ENCODE assay signal across 22 cellular contexts in the genomic region with DNA sequence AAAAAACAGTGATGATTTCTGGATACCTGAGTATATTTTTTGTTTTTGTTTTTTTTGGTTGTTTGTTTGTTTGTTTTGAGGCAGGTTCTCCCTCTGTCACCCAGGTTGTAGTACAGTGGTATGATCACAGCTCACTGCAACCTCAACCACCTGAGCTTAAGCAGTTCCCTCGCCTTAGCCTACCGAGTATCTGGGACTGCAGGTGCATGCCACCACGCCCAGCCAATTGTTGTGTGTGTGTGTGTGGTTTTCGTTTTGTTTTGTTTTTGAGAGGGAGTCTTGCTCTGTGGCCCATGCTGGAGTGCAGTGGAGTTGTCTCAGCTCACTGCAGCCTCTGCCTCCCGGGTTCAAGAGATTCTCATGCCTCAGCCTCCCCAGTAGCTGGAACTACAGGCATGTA. TPM values are rescaled to one million over a fixed set of nuclear protein-coding genes. Genes with fewer than 3 reads are reported as not detected.
DNase-seq lines count a peak whose midpoint lies in the region; ATAC-seq and TF ChIP-seq lines count a peak whose summit lies in the region.
"Had no signal": no experiment of that assay in that cellular context is flagged by ENCODE, and none has a peak within 500 bp of the region (broad histone marks: within the 10 kb centered on the region; RNA-seq: fewer than 3 reads in every experiment).

No MANE protein-coding gene starts in this region.

- no peak for DNase-seq in natural killer cell
- DNase-seq in natural killer cell treated with Interleukin-12 subunit alpha and Interleukin-12 subunit beta and Interleukin-15 and Interleukin-18, amount 100 ng/mL, for 72 hours (ENCODE audit: low spot score), result no peak
- DNase-seq in epithelial cell of prostate (ENCODE audit: low read depth, low spot score), result no peak
- no peak for DNase-seq in caudate nucleus (lab: John Stamatoyannopoulos, UW)
- DNase-seq: activated gamma-delta T cell; anterior cingulate cortex; CD8-positive, alpha-beta memory T cell; kidney; naive B cell; NCI-H1048; NCI-H1930; NCI-H2227 treated with DMSO at 0.1 percent for 48 hours; NCI-H748 treated with DMSO at 0.1 percent for 48 hours; sigmoid colon had no signal

- peaks cover 9 to 25% of the 10 kb centered on the region in 2 donors for H3K4me1 Mint-ChIP-seq in natural killer cell
- peaks cover 13 to 15% of the 10 kb centered on the region in 2 donors for H3K4me1 Mint-ChIP-seq in natural killer cell treated with Interleukin-12 subunit alpha and Interleukin-12 subunit beta and Interleukin-15 and Interleukin-18, amount 100 ng/mL, for 72 hours (ENCODE audit: low read depth in 2 of 2)
- peaks cover 20% of the 10 kb centered on the region for H3K4me1 Mint-ChIP-seq in T-helper 1 cell treated with Interleukin-12 subunit alpha and Interleukin-12 subunit beta and Interleukin-4 antibody, amounts not matched to agents 30 μg/mL and 1 μg/mL, for 36 hours (ENCODE audit: low read depth)

- intact Hi-C loops in natural killer cell (cut with micrococcal nuclease), result no loop called here

- H3K27ac Mint-ChIP-seq in natural killer cell, result peak overlapping the region; percentile 65 to 70
- H3K27ac Mint-ChIP-seq in natural killer cell treated with Interleukin-12 subunit alpha and Interleukin-12 subunit beta and Interleukin-15 and Interleukin-18, amount 100 ng/mL, for 72 hours, result peak overlapping the region in 1 of 2 donors; percentile 43
- H3K27ac Mint-ChIP-seq in T-helper 1 cell treated with Interleukin-12 subunit alpha and Interleukin-12 subunit beta and Interleukin-4 antibody, amounts not matched to agents 30 μg/mL and 1 μg/mL, for 36 hours, result peak overlapping the region; percentile 85
- H3K27ac Mint-ChIP-seq: stimulated activated memory B cell treated with anti-CD40 and anti-IgM and Interleukin-4, amounts not matched to agents 10 μg/mL and 1 μg/mL and 100 μg/mL, for 72 hours had no signal

- no peak for TF ChIP-seq CTCF in natural killer cell (IDR thresholded peaks at IDR 0.05)

- no peak overlapping the region for H3K4me3 Mint-ChIP-seq in natural killer cell
- H3K4me3 Mint-ChIP-seq in natural killer cell treated with Interleukin-12 subunit alpha and Interleukin-12 subunit beta and Interleukin-15 and Interleukin-18, amount 100 ng/mL, for 72 hours, result no peak overlapping the region
- H3K4me3 Mint-ChIP-seq in T-helper 1 cell treated with Interleukin-12 subunit alpha and Interleukin-12 subunit beta and Interleukin-4 antibody, amounts not matched to agents 30 μg/mL and 1 μg/mL, for 36 hours, result peak overlapping the region; percentile 31
- H3K4me3 Mint-ChIP-seq: CD8-positive, alpha-beta memory T cell; central memory CD8-positive, alpha-beta T cell; naive B cell; stimulated activated memory B cell treated with anti-CD40 and anti-IgM and Interleukin-4, amounts not matched to agents 10 μg/mL and 1 μg/mL and 100 μg/mL, for 72 hours had no signal

- H3K9me3 Mint-ChIP-seq in natural killer cell, result no peaks in the 10 kb centered on the region
- no peaks in the 10 kb centered on the region for H3K9me3 Mint-ChIP-seq in natural killer cell treated with Interleukin-12 subunit alpha and Interleukin-12 subunit beta and Interleukin-15 and Interleukin-18, amount 100 ng/mL, for 72 hours
- no peaks in the 10 kb centered on the region for H3K9me3 Mint-ChIP-seq in T-helper 1 cell treated with Interleukin-12 subunit alpha and Interleukin-12 subunit beta and Interleukin-4 antibody, amounts not matched to agents 30 μg/mL and 1 μg/mL, for 36 hours
- H3K9me3 Mint-ChIP-seq: CD8-positive, alpha-beta memory T cell; central memory CD8-positive, alpha-beta T cell; naive B cell; stimulated activated memory B cell treated with anti-CD40 and anti-IgM and Interleukin-4, amounts not matched to agents 10 μg/mL and 1 μg/mL and 100 μg/mL, for 72 hours had no signal

- no peak for ATAC-seq in natural killer cell
- no peak for ATAC-seq in natural killer cell treated with Interleukin-12 subunit alpha and Interleukin-12 subunit beta and Interleukin-15 and Interleukin-18, amount 100 ng/mL, for 72 hours
- ATAC-seq in HG03457 (IDR thresholded peaks at IDR 0.05; ENCODE audit: unreplicated experiment), result no peak
- ATAC-seq in HG02763 (IDR thresholded peaks at IDR 0.05; ENCODE audit: unreplicated experiment), result no peak
- ATAC-seq in HG02870 (IDR thresholded peaks at IDR 0.05; ENCODE audit: unreplicated experiment), result no peak
- ATAC-seq: gastroesophageal sphincter had no signal

- no peaks in the 10 kb centered on the region for H3K27me3 Mint-ChIP-seq in natural killer cell (ENCODE audit: low read depth in 2 of 2)
- no peaks in the 10 kb centered on the region for H3K27me3 Mint-ChIP-seq in natural killer cell treated with Interleukin-12 subunit alpha and Interleukin-12 subunit beta and Interleukin-15 and Interleukin-18, amount 100 ng/mL, for 72 hours
- no peaks in the 10 kb centered on the region for H3K27me3 Mint-ChIP-seq in T-helper 1 cell treated with Interleukin-12 subunit alpha and Interleukin-12 subunit beta and Interleukin-4 antibody, amounts not matched to agents 30 μg/mL and 1 μg/mL, for 36 hours (ENCODE audit: low read depth)
- H3K27me3 Mint-ChIP-seq: CD8-positive, alpha-beta memory T cell; central memory CD8-positive, alpha-beta T cell; naive B cell; stimulated activated memory B cell treated with anti-CD40 and anti-IgM and Interleukin-4, amounts not matched to agents 10 μg/mL and 1 μg/mL and 100 μg/mL, for 72 hours had no signal

- H3K36me3 Mint-ChIP-seq in natural killer cell, result no peaks in the 10 kb centered on the region
- no peaks in the 10 kb centered on the region for H3K36me3 Mint-ChIP-seq in natural killer cell treated with Interleukin-12 subunit alpha and Interleukin-12 subunit beta and Interleukin-15 and Interleukin-18, amount 100 ng/mL, for 72 hours
- H3K36me3 Mint-ChIP-seq in T-helper 1 cell treated with Interleukin-12 subunit alpha and Interleukin-12 subunit beta and Interleukin-4 antibody, amounts not matched to agents 30 μg/mL and 1 μg/mL, for 36 hours (ENCODE audit: low read depth), result peaks cover 2% of the 10 kb centered on the region

- H3K27ac ChIP-seq in epithelial cell of prostate (peak overlapping the region; percentile 70), caudate nucleus (ENCODE audit: low read depth, low read length) (no peak overlapping the region)
- H3K27ac ChIP-seq: gastroesophageal sphincter, parathyroid adenoma, sigmoid colon had no signal

RNA-seq across cellular contexts. Expression of gene RCC1, which starts 55.3 kb away (rescaled TPM):
- 10 to 100 TPM; 15.9 to 23.7 (median 19.2) TPM for total RNA-seq in natural killer cell
- total RNA-seq in natural killer cell treated with Interleukin-12 subunit alpha and Interleukin-12 subunit beta and Interleukin-15 and Interleukin-18, amount 100 ng/mL, for 72 hours, result 100 to 1,000 TPM in 1 of 2 donors, 10 to 100 TPM in 1; 57.1 to 153 TPM
